In the genomic region with DNA sequence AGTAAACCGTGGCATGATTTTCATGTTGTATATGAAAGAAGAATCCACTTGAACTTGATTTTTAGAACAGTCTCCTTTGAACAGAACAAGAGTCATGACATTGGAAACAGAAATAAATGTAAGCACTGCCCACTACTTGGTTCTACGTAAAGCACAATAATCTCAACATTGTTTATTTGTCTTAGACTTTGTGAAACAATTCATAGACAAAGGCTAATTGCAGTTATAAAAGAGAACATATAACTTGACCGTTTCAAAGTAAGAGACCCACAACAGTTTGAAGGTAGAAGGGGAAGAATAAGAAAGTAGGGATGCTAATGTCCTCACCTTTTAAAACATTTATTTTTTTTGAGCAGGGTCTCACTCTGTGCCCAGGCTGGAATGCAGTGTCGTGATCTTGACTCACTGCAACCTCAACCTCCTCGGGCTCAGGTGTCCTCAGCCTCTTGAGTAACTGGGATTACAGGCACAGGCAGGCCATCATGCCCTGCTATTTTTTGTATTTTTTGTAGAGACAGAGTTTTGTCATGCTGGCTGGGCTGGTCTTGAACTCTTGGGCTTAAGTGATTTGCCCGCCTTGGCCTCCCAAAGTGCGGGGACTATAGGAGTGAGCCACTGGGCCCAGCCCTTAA, we compare ENCODE assay signal across 29 cellular contexts.
"Had no signal": no experiment of that assay in that cellular context is flagged by ENCODE, and none has a peak within 500 bp of the region (broad histone marks: within the 10 kb centered on the region; RNA-seq: fewer than 3 reads in every experiment).

No MANE protein-coding gene starts in this region.

- H3K4me1 Mint-ChIP-seq: activated CD4-positive, alpha-beta memory T cell treated with anti-CD3 and anti-CD28 coated beads, Interleukin-2, amount 10 ng/mL, durations not matched to agents 7 days and 5 days; activated CD4-positive, alpha-beta T cell treated with anti-CD3 and anti-CD28 coated beads, Interleukin-2, amount 10 ng/mL, durations not matched to agents 7 days and 5 days; activated T-helper 17 cell treated with anti-CD3 and anti-CD28 coated beads, Interleukin-2, amount 50 U/mL, for 72 hours; central memory CD8-positive, alpha-beta T cell had no signal

- H3K9me3 ChIP-seq: body of pancreas, heart left ventricle had no signal

- H3K27ac Mint-ChIP-seq: activated CD4-positive, alpha-beta memory T cell treated with anti-CD3 and anti-CD28 coated beads, Interleukin-2, amount 10 ng/mL, durations not matched to agents 7 days and 5 days; activated CD4-positive, alpha-beta T cell treated with anti-CD3 and anti-CD28 coated beads, Interleukin-2, amount 10 ng/mL, durations not matched to agents 7 days and 5 days; activated naive CD8-positive, alpha-beta T cell; activated T-helper 17 cell treated with anti-CD3 and anti-CD28 coated beads, Interleukin-2, amount 50 U/mL, for 72 hours; effector memory CD8-positive, alpha-beta T cell had no signal

- H3K27ac ChIP-seq: body of pancreas, epithelial cell of prostate, heart left ventricle had no signal

- H3K4me3 Mint-ChIP-seq: activated CD4-positive, alpha-beta memory T cell treated with anti-CD3 and anti-CD28 coated beads, Interleukin-2, amount 10 ng/mL, durations not matched to agents 7 days and 5 days; activated CD4-positive, alpha-beta T cell treated with anti-CD3 and anti-CD28 coated beads, Interleukin-2, amount 10 ng/mL, durations not matched to agents 7 days and 5 days; activated naive CD8-positive, alpha-beta T cell; activated T-cell treated with anti-CD3 and anti-CD28 coated beads, Interleukin-2, amount 50 U/mL, for 4 hours; activated T-helper 17 cell treated with anti-CD3 and anti-CD28 coated beads, Interleukin-2, amount 50 U/mL, for 72 hours; central memory CD8-positive, alpha-beta T cell; effector memory CD8-positive, alpha-beta T cell had no signal

- H3K9me3 Mint-ChIP-seq: activated CD4-positive, alpha-beta memory T cell treated with anti-CD3 and anti-CD28 coated beads, Interleukin-2, amount 10 ng/mL, durations not matched to agents 7 days and 5 days; activated CD4-positive, alpha-beta T cell treated with anti-CD3 and anti-CD28 coated beads, Interleukin-2, amount 10 ng/mL, durations not matched to agents 7 days and 5 days; activated T-cell treated with anti-CD3 and anti-CD28 coated beads, Interleukin-2, amount 50 U/mL, for 4 hours; activated T-helper 17 cell treated with anti-CD3 and anti-CD28 coated beads, Interleukin-2, amount 50 U/mL, for 72 hours; central memory CD8-positive, alpha-beta T cell; effector memory CD8-positive, alpha-beta T cell had no signal

- DNase-seq: activated CD4-positive, alpha-beta memory T cell treated with anti-CD3 and anti-CD28 coated beads, Interleukin-2, amount 10 ng/mL, durations not matched to agents 7 days and 5 days; activated CD4-positive, alpha-beta T cell treated with anti-CD3 and anti-CD28 coated beads for 1 hour; activated CD4-positive, alpha-beta T cell treated with anti-CD3 and anti-CD28 coated beads for 4 hours; activated CD4-positive, alpha-beta T cell treated with anti-CD3 and anti-CD28 coated beads, Interleukin-2, amount 10 ng/mL, durations not matched to agents 7 days and 5 days; activated CD4-positive, alpha-beta T cell treated with anti-CD3 and anti-CD28 coated beads, Interleukin-2, amount 50 U/mL, for 4 hours; activated CD4-positive, CD25-positive, alpha-beta regulatory T cell; activated CD8-positive, alpha-beta memory T cell treated with anti-CD3 and anti-CD28 coated beads for 24 hours; activated effector memory CD4-positive, alpha-beta T cell treated with Interleukin-2 at 50 U/mL for 16 hours; activated gamma-delta T cell treated with Interleukin-2 at 50 U/mL for 16 hours; activated naive CD4-positive, alpha-beta T cell treated with anti-CD3 and anti-CD28 coated beads, Interleukin-2, amount 50 U/mL, for 16 hours; activated naive CD4-positive, alpha-beta T cell treated with Interleukin-2 at 50 U/mL for 16 hours; activated T-cell treated with anti-CD3 and anti-CD28 coated beads, Interleukin-2, amount 50 U/mL, for 4 hours; amniotic stem cell; anterior cingulate cortex; body of pancreas; cortex of kidney; dermis blood vessel endothelial cell; effector CD4-positive, alpha-beta T cell; effector memory CD8-positive, alpha-beta T cell; foreskin fibroblast; glutamatergic neuron; heart left ventricle; T-helper 2 cell had no signal

- ATAC-seq: activated T-cell treated with anti-CD3 and anti-CD28 coated beads, Interleukin-2, amount 50 U/mL, for 4 hours; activated T-helper 17 cell treated with anti-CD3 and anti-CD28 coated beads, Interleukin-2, amount 50 U/mL, for 72 hours; body of pancreas; effector memory CD8-positive, alpha-beta T cell; heart left ventricle had no signal

- FAIRE-seq: colon, frontal cortex had no signal

- H3K27me3 ChIP-seq: body of pancreas, heart left ventricle had no signal

- H3K4me3 ChIP-seq: body of pancreas, heart left ventricle had no signal

- H3K36me3 Mint-ChIP-seq: activated naive CD8-positive, alpha-beta T cell had no signal

- H3K4me1 ChIP-seq: body of pancreas had no signal
